8 cellular contexts compared by ENCODE assay signal in the genomic region with DNA sequence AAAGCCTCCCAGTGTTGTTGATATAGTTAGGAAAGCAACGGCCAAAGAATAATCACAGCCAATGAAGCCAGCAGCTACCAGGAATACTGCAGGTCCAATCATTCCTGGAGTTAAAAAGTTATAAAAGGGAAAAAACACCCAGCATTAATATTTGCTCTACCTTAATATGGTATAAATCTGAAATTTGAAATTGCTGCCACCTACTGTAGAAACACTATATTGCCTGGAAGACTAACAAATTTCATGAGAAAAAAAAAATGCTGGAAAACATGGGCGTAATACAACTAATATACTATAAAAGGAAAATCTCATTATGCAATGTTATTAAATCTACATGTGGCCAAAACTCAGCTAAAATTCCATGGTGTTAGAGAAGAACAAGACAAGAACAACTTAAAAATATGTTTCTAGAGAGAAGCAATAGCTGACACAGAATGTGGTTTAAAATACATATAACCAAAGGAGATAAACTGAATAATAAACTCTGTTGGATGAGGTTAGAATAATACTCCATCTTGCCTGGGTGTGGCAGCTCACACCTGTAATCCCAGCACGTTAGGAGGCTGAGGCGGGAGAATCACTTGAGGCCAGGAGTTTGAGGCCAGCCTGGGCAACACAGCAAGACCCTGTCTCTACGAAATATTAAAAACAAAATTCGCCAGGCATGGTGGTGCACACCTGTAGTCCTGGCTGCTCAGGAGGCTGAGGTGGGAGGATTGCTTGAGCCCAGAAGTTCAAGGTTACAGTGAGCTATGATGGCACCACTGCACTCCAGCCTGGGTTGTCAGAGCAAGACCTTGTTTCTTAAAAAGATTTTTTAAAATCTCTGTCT. TPM values are rescaled to one million over a fixed set of nuclear protein-coding genes. Genes with fewer than 3 reads are reported as not detected.
DNase-seq lines count a peak whose midpoint lies in the region; ATAC-seq, FAIRE-seq and TF ChIP-seq lines count a peak whose summit lies in the region.

No MANE protein-coding gene starts in this region.

- H3K9me3 ChIP-seq in astrocyte (ENCODE audit: insufficient read depth, low read depth, low read length) (no peaks in the 10 kb centered on the region), stomach (no peaks in the 10 kb centered on the region)

- H3K4me1 Mint-ChIP-seq in activated T-cell treated with anti-CD3 and anti-CD28 coated beads, Interleukin-2, amount 50 U/mL, for 72 hours (ENCODE audit: low read depth): peaks cover 6% of the 10 kb centered on the region
- peaks cover 4% of the 10 kb centered on the region for H3K4me1 Mint-ChIP-seq in activated T-cell treated with anti-CD3 and anti-CD28 coated beads, Interleukin-2, amount 50 U/mL, for 24 hours (ENCODE audit: low read depth)
- no peaks in the 10 kb centered on the region for H3K4me1 Mint-ChIP-seq in astrocyte (ENCODE audit: low read depth, unreplicated experiment)
- no peaks in the 10 kb centered on the region for H3K4me1 Mint-ChIP-seq in activated T-helper 2 cell treated with anti-CD3 and anti-CD28 coated beads, Interferon-gamma antibody, Interleukin-2, Interleukin-4, amounts not matched to agents 10 μg/mL and 5 μg/mL and 100 μg/mL, durations not matched to agents 14 hours and 24 hours and 36 hours (ENCODE audit: low read depth)

- H3K9me3 Mint-ChIP-seq in activated T-cell treated with anti-CD3 and anti-CD28 coated beads, Interleukin-2, amount 50 U/mL, for 72 hours: no peaks in the 10 kb centered on the region
- no peaks in the 10 kb centered on the region for H3K9me3 Mint-ChIP-seq in activated T-cell treated with anti-CD3 and anti-CD28 coated beads, Interleukin-2, amount 50 U/mL, for 24 hours
- no peaks in the 10 kb centered on the region for H3K9me3 Mint-ChIP-seq in astrocyte (ENCODE audit: unreplicated experiment)
- H3K9me3 Mint-ChIP-seq in activated T-helper 2 cell treated with anti-CD3 and anti-CD28 coated beads, Interferon-gamma antibody, Interleukin-2, Interleukin-4, amounts not matched to agents 10 μg/mL and 5 μg/mL and 100 μg/mL, durations not matched to agents 14 hours and 24 hours and 36 hours: no peaks in the 10 kb centered on the region

- no peaks in the 10 kb centered on the region for H3K4me1 ChIP-seq in astrocyte (ENCODE audit: insufficient read depth, low read length)
- peaks cover 0 to 9% (median 3%) of the 10 kb centered on the region in 4 donors for H3K4me1 ChIP-seq in stomach

- H3K9ac ChIP-seq in astrocyte (ENCODE audit: low read length): no peak overlapping the region

- no peak for TF ChIP-seq POLR2A in stomach (IDR thresholded peaks at IDR 0.05)

- no peak overlapping the region for H3K4me2 ChIP-seq in astrocyte (ENCODE audit: low read length)

- H3K27me3 ChIP-seq in astrocyte (ENCODE audit: insufficient read depth, low read length) (no peaks in the 10 kb centered on the region), stomach (no peaks in the 10 kb centered on the region)

- no peak overlapping the region for H3K4me3 Mint-ChIP-seq in activated T-cell treated with anti-CD3 and anti-CD28 coated beads, Interleukin-2, amount 50 U/mL, for 72 hours
- H3K4me3 Mint-ChIP-seq in activated T-cell treated with anti-CD3 and anti-CD28 coated beads, Interleukin-2, amount 50 U/mL, for 24 hours: no peak overlapping the region
- H3K4me3 Mint-ChIP-seq in astrocyte (ENCODE audit: unreplicated experiment): no peak overlapping the region
- H3K4me3 Mint-ChIP-seq in activated T-helper 2 cell treated with anti-CD3 and anti-CD28 coated beads, Interferon-gamma antibody, Interleukin-2, Interleukin-4, amounts not matched to agents 10 μg/mL and 5 μg/mL and 100 μg/mL, durations not matched to agents 14 hours and 24 hours and 36 hours (ENCODE audit: low read depth): no peak overlapping the region

- H3K79me2 ChIP-seq in astrocyte (ENCODE audit: insufficient read depth, low read length): no peaks in the 10 kb centered on the region

- intact Hi-C loops in stomach (cut with DNase I; ENCODE audit: low total_unique reads): loop anchor here (5.0 kb wide), 1 partner anchor 98 kb away; no protein-coding TSS in a partner anchor
- intact Hi-C loops in activated T-helper 2 cell treated with anti-CD3 and anti-CD28 coated beads, Interferon-gamma antibody, Interleukin-2, Interleukin-4, amounts not matched to agents 10 μg/mL and 5 μg/mL and 100 μg/mL, durations not matched to agents 14 hours and 24 hours and 36 hours (cut with micrococcal nuclease): loop anchor here (1.0 kb wide), 1 partner anchor 95 kb away; no protein-coding TSS in a partner anchor

- H3K36me3 Mint-ChIP-seq in activated T-cell treated with anti-CD3 and anti-CD28 coated beads, Interleukin-2, amount 50 U/mL, for 72 hours (ENCODE audit: insufficient read depth in 2 of 2): peaks cover 0 to 3% of the 10 kb centered on the region in 2 donors
- peaks cover 62% of the 10 kb centered on the region for H3K36me3 Mint-ChIP-seq in activated T-cell treated with anti-CD3 and anti-CD28 coated beads, Interleukin-2, amount 50 U/mL, for 24 hours (ENCODE audit: low read depth)
- peaks cover 8% of the 10 kb centered on the region for H3K36me3 Mint-ChIP-seq in astrocyte (ENCODE audit: low read depth, unreplicated experiment)
- peaks cover 32% of the 10 kb centered on the region for H3K36me3 Mint-ChIP-seq in activated T-helper 2 cell treated with anti-CD3 and anti-CD28 coated beads, Interferon-gamma antibody, Interleukin-2, Interleukin-4, amounts not matched to agents 10 μg/mL and 5 μg/mL and 100 μg/mL, durations not matched to agents 14 hours and 24 hours and 36 hours (ENCODE audit: low read depth)

- H3K27ac ChIP-seq in astrocyte (ENCODE audit: low read depth, low read length) (no peak overlapping the region), stomach (no peak overlapping the region)

- no peaks in the 10 kb centered on the region for H3K27me3 Mint-ChIP-seq in activated T-cell treated with anti-CD3 and anti-CD28 coated beads, Interleukin-2, amount 50 U/mL, for 72 hours (ENCODE audit: low read depth)
- no peaks in the 10 kb centered on the region for H3K27me3 Mint-ChIP-seq in activated T-cell treated with anti-CD3 and anti-CD28 coated beads, Interleukin-2, amount 50 U/mL, for 24 hours
- H3K27me3 Mint-ChIP-seq in astrocyte (ENCODE audit: low read depth, unreplicated experiment): no peaks in the 10 kb centered on the region
- no peaks in the 10 kb centered on the region for H3K27me3 Mint-ChIP-seq in activated T-helper 2 cell treated with anti-CD3 and anti-CD28 coated beads, Interferon-gamma antibody, Interleukin-2, Interleukin-4, amounts not matched to agents 10 μg/mL and 5 μg/mL and 100 μg/mL, durations not matched to agents 14 hours and 24 hours and 36 hours (ENCODE audit: low read depth)

- no peak overlapping the region for H2AFZ ChIP-seq in astrocyte (ENCODE audit: low read depth, low read length)

- peak in 1 of 2 donors; percentile 36 for ATAC-seq in activated T-cell treated with anti-CD3 and anti-CD28 coated beads, Interleukin-2, amount 50 U/mL, for 72 hours (replicated peaks in 1 of 2)
- ATAC-seq in HG03520 (IDR thresholded peaks at IDR 0.05; ENCODE audit: unreplicated experiment): no peak

- peak; percentile 64 for TF ChIP-seq CTCF in astrocyte (IDR thresholded peaks at IDR 0.05; ENCODE audit: insufficient read depth, low read depth, low read length)
- peak in 5 of 7 experiments; percentile 53 to 65 (median 63) for TF ChIP-seq CTCF in stomach (IDR thresholded peaks at IDR 0.05)

- 54 to 65% (median 58%) methylated on average over 6 of the region's 6 CpGs for WGBS in stomach, 5 donors

- peak overlapping the region; percentile 36 for H3K27ac Mint-ChIP-seq in activated T-cell treated with anti-CD3 and anti-CD28 coated beads, Interleukin-2, amount 50 U/mL, for 72 hours
- H3K27ac Mint-ChIP-seq in activated T-cell treated with anti-CD3 and anti-CD28 coated beads, Interleukin-2, amount 50 U/mL, for 24 hours: no peak overlapping the region
- H3K27ac Mint-ChIP-seq in astrocyte (ENCODE audit: unreplicated experiment): peak overlapping the region; percentile 7
- no peak overlapping the region for H3K27ac Mint-ChIP-seq in activated T-helper 2 cell treated with anti-CD3 and anti-CD28 coated beads, Interferon-gamma antibody, Interleukin-2, Interleukin-4, amounts not matched to agents 10 μg/mL and 5 μg/mL and 100 μg/mL, durations not matched to agents 14 hours and 24 hours and 36 hours

- no peak overlapping the region for H3K4me3 ChIP-seq in astrocyte (ENCODE audit: insufficient read depth, low read depth, low read length)
- H3K4me3 ChIP-seq in stomach: no peak overlapping the region

- no peak for FAIRE-seq in astrocyte (lab: Jason Lieb, UNC)

- H3K36me3 ChIP-seq in astrocyte (ENCODE audit: insufficient read depth, low read length) (peaks cover 21% of the 10 kb centered on the region), stomach (peaks cover 13 to 86% (median 78%) of the 10 kb centered on the region in 4 donors)

- no peaks in the 10 kb centered on the region for H4K20me1 ChIP-seq in astrocyte (ENCODE audit: insufficient read depth, low read length)

- no peak for TF ChIP-seq EP300 in stomach (IDR thresholded peaks at IDR 0.05)

- no peak for DNase-seq in activated T-cell treated with anti-CD3 and anti-CD28 coated beads, Interleukin-2, amount 50 U/mL, for 72 hours
- no peak for DNase-seq in activated T-cell treated with anti-CD3 and anti-CD28 coated beads, Interleukin-2, amount 50 U/mL, for 24 hours
- DNase-seq in NAMALWA (ENCODE audit: low spot score): peak; percentile 66
- peak; percentile 16 for DNase-seq in astrocyte (ENCODE audit: low read depth)
- DNase-seq in iPS DF 4.7 (ENCODE audit: extremely low read depth, low spot score): peak; percentile 7
- no peak for DNase-seq in stomach
- DNase-seq in activated T-helper 2 cell treated with anti-CD3 and anti-CD28 coated beads, Interferon-gamma antibody, Interleukin-2, Interleukin-4, amounts not matched to agents 10 μg/mL and 5 μg/mL and 100 μg/mL, durations not matched to agents 14 hours and 24 hours and 36 hours (ENCODE audit: low spot score): no peak

RNA-seq across cellular contexts. Expression of a gene that starts 43.1 kb away (rescaled TPM):
- total RNA-seq in activated T-cell treated with anti-CD3 and anti-CD28 coated beads, Interleukin-2, amount 50 U/mL, for 72 hours: 1 to 10 TPM; 3.2 to 4.7 TPM
- total RNA-seq in astrocyte: 25.5 and 30.6 TPM in 2 replicates
- 10 to 100 TPM in 4 of 5 donors, 1 to 10 TPM in 1; 2.6 to 53.4 (median 14.3) TPM for total RNA-seq in stomach
- 1 to 10 TPM; 2.3 to 5.5 (median 3.0) TPM for polyA plus RNA-seq in stomach
- total RNA-seq in activated T-helper 2 cell treated with anti-CD3 and anti-CD28 coated beads, Interferon-gamma antibody, Interleukin-2, Interleukin-4, amounts not matched to agents 10 μg/mL and 5 μg/mL and 100 μg/mL, durations not matched to agents 14 hours and 24 hours and 36 hours: 5.8 and 6.7 TPM in 2 replicates

Comparison
In these comparisons a context has a peak if more than half of its experiments do, and no peak if none do; other contexts are left out.
1. H3K27ac Mint-ChIP-seq: peak in activated T-cell treated with anti-CD3 and anti-CD28 coated beads, Interleukin-2, amount 50 U/mL, for 72 hours (single experiment) and astrocyte (single experiment); none in activated T-cell treated with anti-CD3 and anti-CD28 coated beads, Interleukin-2, amount 50 U/mL, for 24 hours (single experiment) and activated T-helper 2 cell treated with anti-CD3 and anti-CD28 coated beads, Interferon-gamma antibody, Interleukin-2, Interleukin-4, amounts not matched to agents 10 μg/mL and 5 μg/mL and 100 μg/mL, durations not matched to agents 14 hours and 24 hours and 36 hours (single experiment).
2. DNase-seq: peak in NAMALWA (single experiment), astrocyte (single experiment) and iPS DF 4.7 (single experiment); none in activated T-cell treated with anti-CD3 and anti-CD28 coated beads, Interleukin-2, amount 50 U/mL, for 72 hours (0 of 2), activated T-cell treated with anti-CD3 and anti-CD28 coated beads, Interleukin-2, amount 50 U/mL, for 24 hours (single experiment), stomach (single experiment) and activated T-helper 2 cell treated with anti-CD3 and anti-CD28 coated beads, Interferon-gamma antibody, Interleukin-2, Interleukin-4, amounts not matched to agents 10 μg/mL and 5 μg/mL and 100 μg/mL, durations not matched to agents 14 hours and 24 hours and 36 hours (single experiment).